ENCODE assay signal across 5 cellular contexts in the genomic region with DNA sequence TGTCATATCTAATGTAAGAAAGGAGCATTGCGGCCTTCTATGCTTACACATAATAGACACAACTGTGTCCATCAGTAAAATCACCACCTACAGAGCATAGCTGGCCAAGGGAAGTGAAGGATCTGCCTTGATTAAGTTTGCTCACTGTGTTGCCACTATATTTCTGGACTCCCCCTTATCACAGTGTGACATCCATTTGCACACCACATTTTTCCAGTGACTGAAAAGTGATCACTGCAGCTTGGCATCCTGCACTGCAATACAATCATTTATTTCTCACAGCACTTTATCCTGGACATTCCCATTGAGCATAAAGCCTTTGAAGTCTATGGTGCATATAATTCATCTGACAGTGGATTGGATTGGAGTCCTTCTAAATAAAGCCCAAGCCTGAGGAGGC.
"Had no signal": no experiment of that assay in that cellular context is flagged by ENCODE, and none has a peak within 500 bp of the region (broad histone marks: within the 10 kb centered on the region; RNA-seq: fewer than 3 reads in every experiment).

No MANE protein-coding gene starts in this region.

- DNase-seq: H9, HCEC 1CT, KBM-7 had no signal

- H3K4me3 ChIP-seq: GM23338 had no signal

- H3K4me2 ChIP-seq: GM23338 had no signal

- ATAC-seq: GM23338, HepG2 had no signal
